In the genomic region with DNA sequence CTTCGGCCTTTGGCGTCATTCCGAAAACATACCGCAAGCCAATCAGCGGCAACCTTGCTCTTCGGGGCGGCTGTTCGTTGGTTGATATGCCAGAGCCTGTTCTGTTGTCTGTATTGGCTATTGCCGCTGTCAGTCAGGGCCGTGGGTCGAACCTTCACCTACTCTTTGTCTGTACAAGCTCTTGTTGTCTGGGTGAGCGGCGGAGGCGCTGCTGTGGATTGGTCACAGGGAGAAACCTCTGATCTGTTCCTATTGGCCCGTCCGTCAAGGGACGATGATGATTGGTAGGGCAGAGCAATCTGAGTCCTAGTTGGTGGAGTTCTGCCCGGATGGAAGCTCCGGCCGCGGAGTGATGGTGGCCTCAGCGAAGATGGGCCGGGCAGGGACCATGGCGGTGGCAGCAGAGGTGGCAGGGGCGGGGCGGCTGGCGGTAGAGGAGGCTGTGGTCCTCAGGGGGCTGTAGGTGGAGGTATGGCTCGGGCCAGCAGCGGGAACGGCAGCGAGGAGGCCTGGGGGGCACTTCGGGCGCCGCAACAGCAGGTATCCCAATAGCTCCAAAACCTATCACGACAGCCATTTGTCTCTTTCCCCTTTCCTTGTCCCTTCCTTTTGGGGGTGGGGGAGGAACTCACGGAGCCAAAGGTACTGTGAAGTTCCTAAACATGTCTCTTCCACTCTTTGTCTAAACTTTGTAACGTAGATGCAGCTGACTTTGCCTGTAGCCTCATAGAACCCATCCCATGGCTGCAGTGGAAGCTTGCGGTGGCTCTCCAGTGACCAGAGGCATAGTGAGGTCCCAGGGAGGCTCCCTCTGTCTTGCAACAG, we compare ENCODE assay signal across 8 cellular contexts. TPM values are rescaled to one million over a fixed set of nuclear protein-coding genes. Genes with fewer than 3 reads are reported as not detected.
DNase-seq lines count a peak whose midpoint lies in the region; ATAC-seq and TF ChIP-seq lines count a peak whose summit lies in the region.

A gene (plus strand): TSS at position 307 of the 825 bp plus-strand sequence. CDS start 165 bp downstream, at position 472.

- H3K27me3 ChIP-seq in H9 (ENCODE audit: insufficient read depth, low read length), result no peaks in the 10 kb centered on the region
- no peaks in the 10 kb centered on the region for H3K27me3 ChIP-seq in MG63

- no peak within 1 kb of the TSS for H2BK20ac ChIP-seq in H9 (ENCODE audit: low read depth, low read length, poor library complexity, severe bottlenecking)

- H2BK15ac ChIP-seq in H9 (ENCODE audit: low read depth, low read length), result no peak within 1 kb of the TSS; the same call in 1 of the 2 replicates

- H4K8ac ChIP-seq in H9 (replicated peaks; ENCODE audit: insufficient read length, low read depth, low read length), result no peak within 1 kb of the TSS

- no peaks in the 10 kb centered on the region for H3K79me2 ChIP-seq in H9 (ENCODE audit: insufficient read depth, low read length)

- no CpG with 5 or more reads among the region's 38 CpGs for WGBS in H9 (ENCODE audit: extremely low coverage, insufficient read length, low lambda C conversion rate)

- peak within 1 kb of the TSS; percentile 96 for H3K14ac ChIP-seq in H9 (ENCODE audit: insufficient read depth, low read length)

- peak within 1 kb of the TSS; percentile 98 to 99 (median 99) for H3K27ac Mint-ChIP-seq in H9
- peak within 1 kb of the TSS; percentile 91 to 98 for H3K27ac Mint-ChIP-seq in natural killer cell treated with Interleukin-12 subunit alpha and Interleukin-12 subunit beta and Interleukin-15 and Interleukin-18, amount 100 ng/mL, for 72 hours

- H2BK120ac ChIP-seq in H9 (ENCODE audit: low read depth, low read length, poor library complexity, severe bottlenecking), result peak within 1 kb of the TSS; percentile 78

- H3K9me3 ChIP-seq in H9 (ENCODE audit: control insufficient read depth, low read depth, low read length), result no peaks in the 10 kb centered on the region
- no peaks in the 10 kb centered on the region for H3K9me3 ChIP-seq in MG63

- H3K4me1 Mint-ChIP-seq in H9, result peaks cover 27 to 36% of the 10 kb centered on the region in 2 experiments
- H3K4me1 Mint-ChIP-seq in natural killer cell treated with Interleukin-12 subunit alpha and Interleukin-12 subunit beta and Interleukin-15 and Interleukin-18, amount 100 ng/mL, for 72 hours (ENCODE audit: low read depth in 2 of 2), result peaks cover 55 to 73% of the 10 kb centered on the region in 2 donors

- peak within 1 kb of the TSS; percentile 92 for H3K9ac ChIP-seq in H9 (ENCODE audit: extremely low read depth, insufficient read length, low read length)

- H3K56ac ChIP-seq in H9 (ENCODE audit: insufficient read length, low read depth, low read length), result no peak within 1 kb of the TSS

- no peak within 1 kb of the TSS for H2BK12ac ChIP-seq in H9 (ENCODE audit: insufficient read length, low read depth, low read length)

- ATAC-seq in natural killer cell treated with Interleukin-12 subunit alpha and Interleukin-12 subunit beta and Interleukin-15 and Interleukin-18, amount 100 ng/mL, for 72 hours, result peak; percentile 92 to 94
- peak; percentile 91 for ATAC-seq in stimulated activated naive CD8-positive, alpha-beta T cell treated with anti-CD3 and anti-CD28 coated beads, Interleukin-15, Interleukin-2, amounts not matched to agents 100 U/mL and 50 U/mL, for 24 hours

- no peak within 1 kb of the TSS for H4K5ac ChIP-seq in H9 (ENCODE audit: insufficient read length, low read depth, low read length)

- no peak within 1 kb of the TSS; the same call in 1 of the 2 replicates for H3K4ac ChIP-seq in H9 (ENCODE audit: low read depth, low read length)

- H3K36me3 ChIP-seq in MG63, result peaks cover 27% of the 10 kb centered on the region

- H3K79me1 ChIP-seq in H9 (ENCODE audit: insufficient read depth, low read depth, low read length, poor library complexity, severe bottlenecking), result no peaks in the 10 kb centered on the region

- peak within 1 kb of the TSS; percentile 80 for H3K27ac ChIP-seq in H9 (ENCODE audit: insufficient read length, low read depth, low read length)

- no peak within 1 kb of the TSS for H2BK5ac ChIP-seq in H9 (ENCODE audit: insufficient read length, low read length)

- H3K4me3 ChIP-seq in MG63 (peak within 1 kb of the TSS; percentile 72), fibroblast of pulmonary artery (replicated peaks; ENCODE audit: low read depth, low read length) (peak within 1 kb of the TSS; percentile 97)

- H2AFZ ChIP-seq in H9 (ENCODE audit: low read length), result no peak within 1 kb of the TSS

- H4K91ac ChIP-seq in H9 (ENCODE audit: insufficient read length, low read depth, low read length), result no peak within 1 kb of the TSS

- no peak within 1 kb of the TSS for H2AK5ac ChIP-seq in H9 (ENCODE audit: insufficient read length, low read length)

- peak within 1 kb of the TSS; percentile 96 to 97 for H3K4me3 Mint-ChIP-seq in H9
- peak within 1 kb of the TSS; percentile 98 for H3K4me3 Mint-ChIP-seq in natural killer cell treated with Interleukin-12 subunit alpha and Interleukin-12 subunit beta and Interleukin-15 and Interleukin-18, amount 100 ng/mL, for 72 hours

- peak within 1 kb of the TSS; percentile 91 for H3K18ac ChIP-seq in H9 (ENCODE audit: insufficient read length, low read depth, low read length)

- H3K9me3 Mint-ChIP-seq in H9, result no peaks in the 10 kb centered on the region
- no peaks in the 10 kb centered on the region for H3K9me3 Mint-ChIP-seq in natural killer cell treated with Interleukin-12 subunit alpha and Interleukin-12 subunit beta and Interleukin-15 and Interleukin-18, amount 100 ng/mL, for 72 hours

- no peaks in the 10 kb centered on the region for H3K27me3 Mint-ChIP-seq in H9 (ENCODE audit: low read depth)
- no peaks in the 10 kb centered on the region for H3K27me3 Mint-ChIP-seq in natural killer cell treated with Interleukin-12 subunit alpha and Interleukin-12 subunit beta and Interleukin-15 and Interleukin-18, amount 100 ng/mL, for 72 hours

- H3K4me1 ChIP-seq in H9 (ENCODE audit: insufficient read depth, low read length), result peaks cover 2% of the 10 kb centered on the region; the same call in 1 of the 2 replicates

- peaks cover 10 to 29% (median 28%) of the 10 kb centered on the region in 3 experiments; a peak in 6 of 7 replicates for H3K36me3 Mint-ChIP-seq in H9 (ENCODE audit: insufficient read depth in 1 of 3, low read depth in 3 of 3)
- peaks cover 5% of the 10 kb centered on the region for H3K36me3 Mint-ChIP-seq in natural killer cell treated with Interleukin-12 subunit alpha and Interleukin-12 subunit beta and Interleukin-15 and Interleukin-18, amount 100 ng/mL, for 72 hours

- H3T11ph ChIP-seq in H9 (ENCODE audit: low read length), result no peak within 1 kb of the TSS

- H4K20me1 ChIP-seq in H9 (ENCODE audit: control insufficient read depth, insufficient read depth, insufficient read length), result peaks cover 2% of the 10 kb centered on the region

- peak within 1 kb of the TSS; percentile 97 for H3K4me2 ChIP-seq in H9 (ENCODE audit: insufficient read depth, insufficient read length, low read length)

- H3K23ac ChIP-seq in H9 (ENCODE audit: insufficient read length, low read depth, low read length), result no peak within 1 kb of the TSS

- peaks cover 18% of the 10 kb centered on the region for H3K23me2 ChIP-seq in H9 (ENCODE audit: insufficient read length, low read depth, low read length, poor library complexity, severe bottlenecking)

- TF ChIP-seq CTCF in H9 (conservative IDR thresholded peaks at IDR 0.05) (no peak), fibroblast of pulmonary artery (IDR thresholded peaks at IDR 0.05; ENCODE audit: low read length, missing control alignments) (no peak)

- DNase-seq in EL, result peak; percentile 100
- DNase-seq in H9, result peak; percentile 100
- peak; percentile 100 for DNase-seq in MG63
- DNase-seq in SHP77 treated with DMSO at 0.1 percent for 48 hours (lab: John Stamatoyannopoulos, UW), result peak; percentile 99
- peak; percentile 99 for DNase-seq in activated effector memory CD4-positive, alpha-beta T cell treated with anti-CD3 and anti-CD28 coated beads, Interleukin-2, amount 50 U/mL, for 16 hours
- peak; percentile 100 for DNase-seq in fibroblast of pulmonary artery (ENCODE audit: low read depth)
- DNase-seq in natural killer cell treated with Interleukin-12 subunit alpha and Interleukin-12 subunit beta and Interleukin-15 and Interleukin-18, amount 100 ng/mL, for 72 hours (ENCODE audit: low spot score), result peak; percentile 100
- DNase-seq in stimulated activated naive CD8-positive, alpha-beta T cell treated with anti-CD3 and anti-CD28 coated beads, Interleukin-15, Interleukin-2, amounts not matched to agents 100 U/mL and 50 U/mL, for 24 hours, result peak; percentile 96

RNA-seq across cellular contexts. Expression of the gene that starts here (rescaled TPM):
- total RNA-seq in H9 (2021), result 80.7 and 82.1 TPM in 2 replicates
- total RNA-seq in MG63 (2014; rRNA removed; shearing (Covaris generic); ENCODE audit: low replicate concordance), result 7.5 and 15.4 TPM in 2 replicates
- 10 to 100 TPM; 28.6 to 48.0 TPM for total RNA-seq in natural killer cell treated with Interleukin-12 subunit alpha and Interleukin-12 subunit beta and Interleukin-15 and Interleukin-18, amount 100 ng/mL, for 72 hours

Comparison
In these comparisons a context has a peak if more than half of its experiments do, and no peak if none do; other contexts are left out.
1. Peak in every context shown above with its lines: DNase-seq, ATAC-seq, H3K4me3 ChIP-seq and H3K27ac ChIP-seq.